In genomic region chr19:18649371-18650047, GRCh38 we compare ENCODE assay signal across 10 cellular contexts. TPM values are rescaled to one million over a fixed set of nuclear protein-coding genes. Genes with fewer than 3 reads are reported as not detected.
DNase-seq lines count a peak whose midpoint lies in the region; ATAC-seq, FAIRE-seq and TF ChIP-seq lines count a peak whose summit lies in the region.
"Had no signal": no experiment of that assay in that cellular context is flagged by ENCODE, and none has a peak within 500 bp of the region (broad histone marks: within the 10 kb centered on the region; RNA-seq: fewer than 3 reads in every experiment).

No MANE protein-coding gene starts in this region.

- H3K79me2 ChIP-seq in GM23248 (ENCODE audit: insufficient read depth) (no peaks in the 10 kb centered on the region), PC-9 (ENCODE audit: low read depth) (no peaks in the 10 kb centered on the region)

- H3K36me3 Mint-ChIP-seq in immature natural killer cell: no peaks in the 10 kb centered on the region

- no peaks in the 10 kb centered on the region for H3K27me3 ChIP-seq in GM23248 (replicated peaks; ENCODE audit: insufficient read depth)
- no peaks in the 10 kb centered on the region for H3K27me3 ChIP-seq in skeletal muscle satellite cell (ENCODE audit: control insufficient read depth, insufficient read depth, low read length)
- H3K27me3 ChIP-seq in small intestine (ENCODE audit: control insufficient read depth in 2 of 2, insufficient read depth in 2 of 2, low read length in 2 of 2): no peaks in the 10 kb centered on the region
- H3K27me3 ChIP-seq in PC-9 (ENCODE audit: insufficient read depth, low read depth): no peaks in the 10 kb centered on the region

- H3K4me3 Mint-ChIP-seq in immature natural killer cell: peak overlapping the region; percentile 80 to 91 (median 84)

- POLR2A ChIA-PET in PC-9 (lab: Charles Lee; ENCODE audit: unreplicated experiment): no interaction called here

- H3K27me3 Mint-ChIP-seq in immature natural killer cell (ENCODE audit: low read depth in 3 of 3): peaks cover 2 to 8% (median 7%) of the 10 kb centered on the region in 3 donors

- CTCF ChIA-PET in PC-9 (lab: Charles Lee): no interaction called here

- no peaks in the 10 kb centered on the region for H3K9me3 Mint-ChIP-seq in immature natural killer cell

- H3K4me2 ChIP-seq in GM23248 (ENCODE audit: unreplicated experiment): peak overlapping the region; percentile 72
- H3K4me2 ChIP-seq in skeletal muscle satellite cell (ENCODE audit: low read length): peak overlapping the region; percentile 71
- no peak overlapping the region for H3K4me2 ChIP-seq in PC-9

- BruUV-seq in PC-9 (replicated peaks; lab: Mats Ljungman, UMichigan): no TSS peak

- H3K4me3 ChIP-seq in GM23248: peak overlapping the region; percentile 42; the same call in 1 of the 2 replicates
- H3K4me3 ChIP-seq in astrocyte of the cerebellum (ENCODE audit: low read depth, low read length): no peak overlapping the region
- peak overlapping the region; percentile 55 for H3K4me3 ChIP-seq in skeletal muscle satellite cell (ENCODE audit: low read length)
- H3K4me3 ChIP-seq in small intestine (ENCODE audit: low read depth in 1 of 2, low read length in 2 of 2): no peak overlapping the region
- no peak overlapping the region for H3K4me3 ChIP-seq in PC-9

- WGBS in GM23248 (ENCODE audit: low coverage in 1 of 2, low lambda C conversion rate in 2 of 2, missing lambda C conversion rate in 2 of 2), 2 experiments: 25 to 27% methylated on average over 27 of the region's 27 CpGs
- 45 to 80% (median 69%) methylated on average over 25 to 27 of the region's 27 CpGs for WGBS in small intestine, 3 donors

- H3K4me1 Mint-ChIP-seq in immature natural killer cell: peaks cover 25 to 32% of the 10 kb centered on the region in 2 donors

- H3F3A ChIP-seq in GM23248 (ENCODE audit: insufficient read depth) (peaks cover 8% of the 10 kb centered on the region; the same call in 1 of the 2 replicates), PC-9 (ENCODE audit: insufficient read depth, low read depth) (no peaks in the 10 kb centered on the region)

- H4K20me1 ChIP-seq in GM23248 (ENCODE audit: insufficient read depth): no peaks in the 10 kb centered on the region
- peaks cover 32% of the 10 kb centered on the region for H4K20me1 ChIP-seq in PC-9 (ENCODE audit: insufficient read depth)

- intact Hi-C loops in PC-9 (cut with micrococcal nuclease; ENCODE audit: unreplicated experiment): no loop called here

- H3K36me3 ChIP-seq in GM23248 (ENCODE audit: low read depth): no peaks in the 10 kb centered on the region
- no peaks in the 10 kb centered on the region for H3K36me3 ChIP-seq in skeletal muscle satellite cell (ENCODE audit: insufficient read depth, low read length)
- H3K36me3 ChIP-seq in small intestine (ENCODE audit: control insufficient read depth in 2 of 2, insufficient read depth in 2 of 2, low read length in 2 of 2): no peaks in the 10 kb centered on the region
- no peaks in the 10 kb centered on the region for H3K36me3 ChIP-seq in PC-9 (ENCODE audit: low read depth)

- FAIRE-seq in small intestine (lab: Jason Lieb, UNC): no peak

- DNase-seq in GM23248 (peak; percentile 52), astrocyte of the cerebellum (ENCODE audit: low read depth) (peak; percentile 38), immature natural killer cell (peak; percentile 39 to 40 (median 39)), small intestine (no peak), PC-9 (no peak)
- DNase-seq in effector CD4-positive, alpha-beta T cell: no peak
- DNase-seq: activated naive CD4-positive, alpha-beta T cell treated with anti-CD3 and anti-CD28 coated beads, Interleukin-2, amount 50 U/mL, for 16 hours; NCI-H1105 had no signal

- H3K27ac Mint-ChIP-seq in immature natural killer cell: peak overlapping the region in 5 of 6 donors; percentile 35 to 87 (median 67)

- in situ Hi-C loops in GM23248 (cut with MboI) (no loop called here), astrocyte of the cerebellum (cut with HindIII; ENCODE audit: low sequenced_read_pairs) (no loop called here)

- H3K4me1 ChIP-seq in GM23248 (ENCODE audit: insufficient read depth) (peaks cover 22% of the 10 kb centered on the region), skeletal muscle satellite cell (ENCODE audit: control insufficient read depth, insufficient read depth, low read length) (peaks cover 61% of the 10 kb centered on the region), small intestine (ENCODE audit: control insufficient read depth in 2 of 2, insufficient read depth in 1 of 2, low read depth in 1 of 2, low read length in 1 of 2) (no peaks in the 10 kb centered on the region), PC-9 (replicated peaks; ENCODE audit: insufficient read depth) (no peaks in the 10 kb centered on the region)

- peak overlapping the region; percentile 78 for H3K9ac ChIP-seq in GM23248
- H3K9ac ChIP-seq in skeletal muscle satellite cell (ENCODE audit: low read depth, low read length): peak overlapping the region; percentile 70

- H3K9me3 ChIP-seq in GM23248 (ENCODE audit: low read depth): no peaks in the 10 kb centered on the region
- H3K9me3 ChIP-seq in skeletal muscle satellite cell (replicated peaks; ENCODE audit: low read length): no peaks in the 10 kb centered on the region
- no peaks in the 10 kb centered on the region for H3K9me3 ChIP-seq in small intestine (ENCODE audit: control insufficient read depth, low read depth)
- no peaks in the 10 kb centered on the region for H3K9me3 ChIP-seq in PC-9 (ENCODE audit: insufficient read depth, low read depth)

- no peak for TF ChIP-seq CTCF in astrocyte of the cerebellum (IDR thresholded peaks at IDR 0.05; ENCODE audit: low read depth, low read length, missing control alignments)
- no peak for TF ChIP-seq CTCF in PC-9 (conservative IDR thresholded peaks at IDR 0.05)

- H3K27ac ChIP-seq in GM23248 (peak overlapping the region; percentile 87), small intestine (ENCODE audit: low read depth in 1 of 2, low read length in 1 of 2) (peak overlapping the region in 1 of 2 donors; percentile 93), PC-9 (no peak overlapping the region)

- H2AFZ ChIP-seq in GM23248 (peak overlapping the region; percentile 66), PC-9 (no peak overlapping the region)

- no peaks in the 10 kb centered on the region for H3K9me2 ChIP-seq in GM23248 (ENCODE audit: insufficient read depth)
- no peaks in the 10 kb centered on the region for H3K9me2 ChIP-seq in PC-9 (ENCODE audit: insufficient read depth)

- ATAC-seq in HG02852 (IDR thresholded peaks at IDR 0.05; ENCODE audit: unreplicated experiment): no peak

RNA-seq across cellular contexts. Expression of gene KLHL26, which starts 12.7 kb away (rescaled TPM):
- 5.7 and 6.4 TPM in 2 replicates for total RNA-seq in GM23248 (2014; rRNA removed; shearing (Covaris generic))
- polyA plus RNA-seq in GM23248 (2016; fragmentation: Nextera tagmentation; extraction: Ambion mirVana) (2.8 and 2.9 TPM in 2 replicates), immature natural killer cell (1 to 10 TPM; 1.6 to 4.8 (median 4.5) TPM), small intestine (1 to 10 TPM; 1.6 to 4.7 (median 2.2) TPM)
- total RNA-seq in skeletal muscle satellite cell (2012; rRNA removed): 3.3 and 3.5 TPM in 2 replicates
- 11.8 and 12.5 TPM in 2 replicates for total RNA-seq in PC-9 (2021)

RNA-seq across cellular contexts. Expression of gene CRTC1, which starts 34.0 kb away (rescaled TPM):
- 1.2 and 1.4 TPM in 2 replicates for total RNA-seq in GM23248 (2014; rRNA removed; shearing (Covaris generic))
- 4.0 and 5.1 TPM in 2 replicates for polyA plus RNA-seq in GM23248 (2016; fragmentation: Nextera tagmentation; extraction: Ambion mirVana)
- polyA plus RNA-seq in immature natural killer cell: 1 to 10 TPM in 1 of 3 donors, under 1 TPM in 2; 0.50 to 1.1 (median 0.85) TPM
- 2.2 and 2.3 TPM in 2 replicates for total RNA-seq in skeletal muscle satellite cell (2012; rRNA removed)
- polyA plus RNA-seq in small intestine: 1 to 10 TPM; 5.8 to 7.3 (median 6.2) TPM
- total RNA-seq in PC-9 (2021): 13.3 and 16.6 TPM in 2 replicates

RNA-seq across cellular contexts. Expression of gene TMEM59L, which starts 36.8 kb away (rescaled TPM):
- total RNA-seq in GM23248 (2014; rRNA removed; shearing (Covaris generic)): 0.13 and 0.97 TPM in 2 replicates
- polyA plus RNA-seq in GM23248 (2016; fragmentation: Nextera tagmentation; extraction: Ambion mirVana) (2.1 and 3.4 TPM in 2 replicates), immature natural killer cell (not detected), small intestine (1 to 10 TPM in 2 of 3 donors, not detected in 1; 1.6 to 8.5 TPM)
- 0.87 and 1.0 TPM in 2 replicates for total RNA-seq in skeletal muscle satellite cell (2012; rRNA removed)
- 0.65 and 2.5 TPM in 2 replicates for total RNA-seq in PC-9 (2021)

RNA-seq across cellular contexts. Expression of gene CRLF1, which starts 42.9 kb away (rescaled TPM):
- 40.0 and 59.2 TPM in 2 replicates for total RNA-seq in GM23248 (2014; rRNA removed; shearing (Covaris generic))
- polyA plus RNA-seq in GM23248 (2016; fragmentation: Nextera tagmentation; extraction: Ambion mirVana) (8.6 and 9.9 TPM in 2 replicates), immature natural killer cell (1 to 10 TPM in 1 of 3 donors, under 1 TPM in 1, not detected in 1; 0.89 to 1.2 TPM), small intestine (10 to 100 TPM in 1 of 3 donors, 1 to 10 TPM in 1, not detected in 1; 6.5 to 22.3 TPM)
- 21.6 and 36.8 TPM in 2 replicates for total RNA-seq in skeletal muscle satellite cell (2012; rRNA removed)
- 0.46 and 2.8 TPM in 2 replicates for total RNA-seq in PC-9 (2021)

Comparison
In these comparisons a context has a peak if more than half of its experiments do, and no peak if none do; other contexts are left out.
1. DNase-seq: peak in GM23248 (single experiment), astrocyte of the cerebellum (single experiment) and immature natural killer cell (3 of 3); none in small intestine (single experiment), effector CD4-positive, alpha-beta T cell (single experiment) and PC-9 (0 of 2).
2. H3K4me3 ChIP-seq: peak in GM23248 (single experiment) and skeletal muscle satellite cell (single experiment); none in astrocyte of the cerebellum (single experiment), small intestine (0 of 2) and PC-9 (single experiment).